Comparison of ENCODE assay signal across 29 cellular contexts in the genomic region with DNA sequence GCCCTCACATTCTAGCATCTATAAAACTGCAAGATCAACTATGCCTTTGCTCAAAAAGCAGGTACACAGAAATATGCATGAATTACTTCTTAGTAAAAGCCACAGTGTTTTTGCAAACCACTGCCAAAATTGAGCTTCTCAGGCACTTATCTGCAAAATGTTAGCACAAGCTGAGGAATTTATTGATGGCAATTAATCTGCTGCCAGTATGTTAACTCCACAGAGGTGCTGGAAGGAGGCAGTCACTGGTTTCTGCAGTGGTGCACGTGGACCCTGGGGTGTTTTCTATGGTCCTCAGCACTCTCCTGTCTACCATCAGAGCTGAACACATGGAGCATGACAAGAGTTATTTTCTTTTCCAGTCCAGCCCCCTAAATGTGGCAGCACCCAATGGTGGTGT. TPM values are rescaled to one million over a fixed set of nuclear protein-coding genes. Genes with fewer than 3 reads are reported as not detected.
"Had no signal": no experiment of that assay in that cellular context is flagged by ENCODE, and none has a peak within 500 bp of the region (broad histone marks: within the 10 kb centered on the region; RNA-seq: fewer than 3 reads in every experiment).

No MANE protein-coding gene starts in this region.

- H3K27me3 Mint-ChIP-seq: type B pancreatic cell had no signal

- H3K4me1 Mint-ChIP-seq: stimulated activated effector memory CD8-positive, alpha-beta T cell treated with anti-CD3 and anti-CD28 coated beads, Interleukin-12 subunit alpha, Interleukin-12 subunit beta, amount 100 ng/mL, for 72 hours; stimulated activated memory B cell treated with anti-CD40 and anti-IgM and Interleukin-4, amounts not matched to agents 10 μg/mL and 1 μg/mL and 100 μg/mL, for 72 hours; stimulated activated naive B cell treated with anti-CD40 and anti-IgM and Interleukin-4, amounts not matched to agents 10 μg/mL and 1 μg/mL and 100 μg/mL, for 72 hours; stimulated activated naive CD8-positive, alpha-beta T cell treated with anti-CD3 and anti-CD28 coated beads, Interleukin-15, amount 100 ng/mL, for 72 hours had no signal

- H3K36me3 ChIP-seq: thyroid gland, transverse colon, upper lobe of left lung, upper lobe of right lung, uterus, vagina had no signal

- H3K4me3 Mint-ChIP-seq: stimulated activated effector memory CD8-positive, alpha-beta T cell treated with anti-CD3 and anti-CD28 coated beads, Interleukin-12 subunit alpha, Interleukin-12 subunit beta, amount 100 ng/mL, for 72 hours; stimulated activated memory B cell treated with anti-CD40 and anti-IgM and Interleukin-4, amounts not matched to agents 10 μg/mL and 1 μg/mL and 100 μg/mL, for 72 hours; stimulated activated naive B cell treated with anti-CD40 and anti-IgM and Interleukin-4, amounts not matched to agents 10 μg/mL and 1 μg/mL and 100 μg/mL, for 72 hours; stimulated activated naive CD8-positive, alpha-beta T cell treated with anti-CD3 and anti-CD28 coated beads, Interleukin-15, amount 100 ng/mL, for 72 hours; stimulated activated naive CD8-positive, alpha-beta T cell treated with anti-CD3 and anti-CD28 coated beads, Interleukin-15, Interleukin-2, amounts not matched to agents 100 ng/mL and 50 ng/mL, for 24 hours; type B pancreatic cell had no signal

- H3K9me3 Mint-ChIP-seq: stimulated activated effector memory CD8-positive, alpha-beta T cell treated with anti-CD3 and anti-CD28 coated beads, Interleukin-12 subunit alpha, Interleukin-12 subunit beta, amount 100 ng/mL, for 72 hours; stimulated activated memory B cell treated with anti-CD40 and anti-IgM and Interleukin-4, amounts not matched to agents 10 μg/mL and 1 μg/mL and 100 μg/mL, for 72 hours; stimulated activated naive B cell treated with anti-CD40 and anti-IgM and Interleukin-4, amounts not matched to agents 10 μg/mL and 1 μg/mL and 100 μg/mL, for 72 hours; stimulated activated naive CD8-positive, alpha-beta T cell treated with anti-CD3 and anti-CD28 coated beads, Interleukin-15, amount 100 ng/mL, for 72 hours; stimulated activated naive CD8-positive, alpha-beta T cell treated with anti-CD3 and anti-CD28 coated beads, Interleukin-15, Interleukin-2, amounts not matched to agents 100 ng/mL and 50 ng/mL, for 24 hours; type B pancreatic cell had no signal

- FAIRE-seq: urothelium cell line had no signal

- H3K4me3 ChIP-seq: stomach, suprapubic skin, testis, thoracic aorta, thyroid gland, tibial artery, tibial nerve, transverse colon, upper lobe of left lung, upper lobe of right lung, uterus, vagina had no signal

- H3K4me1 ChIP-seq: stomach, suprapubic skin, testis, thyroid gland, tibial artery, tibial nerve, transverse colon, upper lobe of left lung, upper lobe of right lung, uterus, vagina had no signal

- H3K27ac ChIP-seq: stomach, suprapubic skin, testis, thoracic aorta, thyroid gland, tibial artery, tibial nerve, transverse colon, upper lobe of left lung, upper lobe of right lung, uterus, vagina had no signal

- ATAC-seq: stimulated activated effector memory CD8-positive, alpha-beta T cell treated with anti-CD3 and anti-CD28 coated beads, Interleukin-12 subunit alpha, Interleukin-12 subunit beta, amount 100 ng/mL, for 72 hours; stimulated activated memory B cell treated with anti-CD40 and anti-IgM and Interleukin-4, amounts not matched to agents 10 μg/mL and 1 μg/mL and 100 μg/mL, for 72 hours; stimulated activated naive B cell treated with anti-CD40 and anti-IgM and Interleukin-4, amounts not matched to agents 10 μg/mL and 1 μg/mL and 100 μg/mL, for 72 hours; stimulated activated naive CD8-positive, alpha-beta T cell treated with anti-CD3 and anti-CD28 coated beads, Interleukin-15, amount 100 ng/mL, for 72 hours; stimulated activated naive CD8-positive, alpha-beta T cell treated with anti-CD3 and anti-CD28 coated beads, Interleukin-15, Interleukin-2, amounts not matched to agents 100 U/mL and 50 U/mL, for 24 hours; upper lobe of right lung had no signal

- DNase-seq: stimulated activated CD4-positive, alpha-beta T cell treated with anti-CD3 and anti-CD28 coated beads, Interleukin-2, amount 100 ng/mL, for 48 hours; stimulated activated CD4-positive, alpha-beta T cell treated with anti-CD3 and anti-CD28 coated beads, Interleukin-4, amount 100 ng/mL, for 1 hour; stimulated activated CD4-positive, alpha-beta T cell treated with anti-CD3 and anti-CD28 coated beads, Interleukin-4, amount 100 ng/mL, for 24 hours; stimulated activated CD4-positive, alpha-beta T cell treated with anti-CD3 and anti-CD28 coated beads, Interleukin-4, amount 100 ng/mL, for 4 hours; stimulated activated CD8-positive, alpha-beta memory T cell treated with anti-CD3 and anti-CD28 coated beads, Interleukin-4, amount 100 ng/mL, for 48 hours; stimulated activated naive B cell treated with anti-CD40 and anti-IgM and Interleukin-4, amounts not matched to agents 10 μg/mL and 1 μg/mL and 100 μg/mL, for 72 hours; stimulated activated naive CD4-positive, alpha-beta T cell; stimulated activated naive CD4-positive, alpha-beta T cell treated with Interleukin-2 at 50 U/mL for 16 hours; stimulated activated naive CD8-positive, alpha-beta T cell treated with anti-CD3 and anti-CD28 coated beads, Interleukin-15, amount 100 ng/mL, for 72 hours; stimulated activated naive CD8-positive, alpha-beta T cell treated with anti-CD3 and anti-CD28 coated beads, Interleukin-15, Interleukin-2, amounts not matched to agents 100 U/mL and 50 U/mL, for 24 hours; stomach; testis; thyroid gland; tibial artery; transverse colon; trophoblast cell; upper lobe of left lung; upper lobe of right lung; uterus had no signal

- H3K27me3 ChIP-seq: stomach, suprapubic skin, testis, thyroid gland, tibial artery, tibial nerve, transverse colon, upper lobe of left lung, upper lobe of right lung, uterus, vagina had no signal

- H3K9me3 ChIP-seq: stomach, suprapubic skin, testis, thoracic aorta, thyroid gland, tibial artery, tibial nerve, transverse colon, upper lobe of left lung, upper lobe of right lung, uterus, vagina had no signal

- H3K27ac Mint-ChIP-seq: stimulated activated effector memory CD8-positive, alpha-beta T cell treated with anti-CD3 and anti-CD28 coated beads, Interleukin-12 subunit alpha, Interleukin-12 subunit beta, amount 100 ng/mL, for 72 hours; stimulated activated memory B cell treated with anti-CD40 and anti-IgM and Interleukin-4, amounts not matched to agents 10 μg/mL and 1 μg/mL and 100 μg/mL, for 72 hours; stimulated activated naive B cell treated with anti-CD40 and anti-IgM and Interleukin-4, amounts not matched to agents 10 μg/mL and 1 μg/mL and 100 μg/mL, for 72 hours; stimulated activated naive CD8-positive, alpha-beta T cell treated with anti-CD3 and anti-CD28 coated beads, Interleukin-15, amount 100 ng/mL, for 72 hours; stimulated activated naive CD8-positive, alpha-beta T cell treated with anti-CD3 and anti-CD28 coated beads, Interleukin-15, Interleukin-2, amounts not matched to agents 100 ng/mL and 50 ng/mL, for 24 hours; type B pancreatic cell had no signal

- H3K36me3 Mint-ChIP-seq: stimulated activated effector memory CD8-positive, alpha-beta T cell treated with anti-CD3 and anti-CD28 coated beads, Interleukin-12 subunit alpha, Interleukin-12 subunit beta, amount 100 ng/mL, for 72 hours; stimulated activated memory B cell treated with anti-CD40 and anti-IgM and Interleukin-4, amounts not matched to agents 10 μg/mL and 1 μg/mL and 100 μg/mL, for 72 hours; stimulated activated naive B cell treated with anti-CD40 and anti-IgM and Interleukin-4, amounts not matched to agents 10 μg/mL and 1 μg/mL and 100 μg/mL, for 72 hours had no signal

RNA-seq across cellular contexts. Expression of gene CLDN10, which starts 44.2 kb away (rescaled TPM):
- total RNA-seq: thoracic aorta, transverse colon, ureter, vagina had no signal
